ENCODE assay signal across 8 cellular contexts in the genomic region with DNA sequence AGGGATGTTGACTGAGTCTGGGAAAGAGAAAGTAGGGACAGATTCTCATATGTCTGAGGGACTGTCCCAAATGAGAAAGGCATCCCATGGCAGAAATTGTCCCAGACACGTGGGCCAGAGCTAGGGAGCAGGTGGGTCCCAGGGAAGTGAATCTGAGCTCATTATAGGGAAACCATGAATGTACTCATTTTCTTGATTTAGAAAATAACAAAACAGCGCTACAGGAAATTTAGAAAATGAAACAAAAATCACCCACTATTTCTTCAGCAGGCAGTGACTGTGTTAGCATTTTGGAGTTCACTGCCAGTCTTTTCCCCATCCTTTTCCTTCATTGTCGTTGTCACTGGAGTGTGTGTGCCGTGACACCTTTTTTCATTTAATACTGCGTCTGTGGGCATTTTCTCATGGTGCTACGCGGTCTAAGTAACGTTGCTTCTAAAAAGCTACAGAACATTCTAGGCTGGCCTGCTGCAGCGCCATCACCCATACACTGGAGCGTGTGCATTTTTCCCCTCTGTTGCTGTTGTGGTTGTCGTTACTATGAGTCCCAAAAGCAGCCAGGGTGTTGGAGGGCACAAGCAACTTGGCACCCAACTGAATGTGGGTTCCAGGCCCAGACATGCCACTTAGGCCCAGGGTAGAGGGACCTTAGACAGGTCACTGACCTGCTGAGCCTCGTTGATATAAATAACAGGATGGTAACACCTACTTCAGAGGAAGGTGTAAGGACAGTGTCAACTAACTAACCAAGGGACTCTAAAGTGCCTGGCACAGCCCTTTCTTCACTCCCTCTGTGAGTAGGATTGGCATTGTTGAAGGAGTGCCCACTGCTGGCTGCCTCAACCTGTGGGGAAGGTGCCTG. TPM values are rescaled to one million over a fixed set of nuclear protein-coding genes. Genes with fewer than 3 reads are reported as not detected.
A peak's percentile ranks its signal among the peaks of the same experiment; 100 is the strongest.
DNase-seq lines count a peak whose midpoint lies in the region; ATAC-seq and TF ChIP-seq lines count a peak whose summit lies in the region.
"Had no signal": no experiment of that assay in that cellular context is flagged by ENCODE, and none has a peak within 500 bp of the region (broad histone marks: within the 10 kb centered on the region; RNA-seq: fewer than 3 reads in every experiment).

No MANE protein-coding gene starts in this region.

- no peaks in the 10 kb centered on the region for H3K27me3 Mint-ChIP-seq in T-helper 2 cell treated with Interferon-gamma antibody and Interleukin-4, amounts not matched to agents 5 μg/mL and 100 μg/mL, for 36 hours (ENCODE audit: low read depth)

- peak; percentile 19 for DNase-seq in T-helper 2 cell treated with Interferon-gamma antibody and Interleukin-4, amounts not matched to agents 5 μg/mL and 100 μg/mL, for 36 hours (ENCODE audit: low spot score)
- no peak for DNase-seq in heart right ventricle
- DNase-seq in stimulated activated effector memory CD8-positive, alpha-beta T cell treated with anti-CD3 and anti-CD28 coated beads, Interleukin-12 subunit alpha, Interleukin-12 subunit beta, amount 100 ng/mL, for 72 hours (ENCODE audit: low spot score in 2 of 2): peak in 1 of 2 donors; percentile 59
- DNase-seq in DMS 273 (lab: John Stamatoyannopoulos, UW; ENCODE audit: unreplicated experiment): no peak
- no peak for DNase-seq in stimulated activated CD4-positive, alpha-beta T cell treated with anti-CD3 and anti-CD28 coated beads, Interleukin-1b, Interleukin-23, amount 100 ng/mL, for 48 hours
- DNase-seq: NCI-H2171 had no signal

- H3K4me3 Mint-ChIP-seq in T-helper 2 cell treated with Interferon-gamma antibody and Interleukin-4, amounts not matched to agents 5 μg/mL and 100 μg/mL, for 36 hours: peak overlapping the region; percentile 88
- peak overlapping the region; percentile 96 for H3K4me3 Mint-ChIP-seq in stimulated activated effector memory CD8-positive, alpha-beta T cell treated with anti-CD3 and anti-CD28 coated beads, Interleukin-12 subunit alpha, Interleukin-12 subunit beta, amount 100 ng/mL, for 72 hours

- peak overlapping the region in 4 of 10 donors; percentile 74 to 93 (median 81) for H3K4me3 ChIP-seq in heart right ventricle

- ATAC-seq in heart right ventricle: peak in 3 of 8 donors; percentile 5 to 23 (median 6)
- no peak for ATAC-seq in stimulated activated effector memory CD8-positive, alpha-beta T cell treated with anti-CD3 and anti-CD28 coated beads, Interleukin-12 subunit alpha, Interleukin-12 subunit beta, amount 100 ng/mL, for 72 hours
- no peak for ATAC-seq in GM18520 (IDR thresholded peaks at IDR 0.05; ENCODE audit: unreplicated experiment)

- no peak for TF ChIP-seq CTCF in heart right ventricle (IDR thresholded peaks at IDR 0.05)

- no peaks in the 10 kb centered on the region for H3K27me3 ChIP-seq in heart right ventricle

- WGBS in heart right ventricle, 2 donors: 63 to 67% methylated on average over 12 of the region's 12 CpGs

- H3K36me3 Mint-ChIP-seq in T-helper 2 cell treated with Interferon-gamma antibody and Interleukin-4, amounts not matched to agents 5 μg/mL and 100 μg/mL, for 36 hours (ENCODE audit: low read depth): peaks cover 67% of the 10 kb centered on the region
- peaks cover 84% of the 10 kb centered on the region for H3K36me3 Mint-ChIP-seq in stimulated activated effector memory CD8-positive, alpha-beta T cell treated with anti-CD3 and anti-CD28 coated beads, Interleukin-12 subunit alpha, Interleukin-12 subunit beta, amount 100 ng/mL, for 72 hours

- H3K4me1 ChIP-seq in heart right ventricle: peaks cover 61 to 93% (median 89%) of the 10 kb centered on the region in 9 donors

- intact Hi-C loops in heart right ventricle (cut with DNase I): loop anchor here in 5 of 10 donors (5.0 to 10.0 kb wide), 4 partner anchors 57 to 420 kb away; a partner anchor contains a TSS

- TF ChIP-seq POLR2A in GM19099 (IDR thresholded peaks at IDR 0.05; ENCODE audit: extremely low read depth, insufficient read length, low read depth): peak; percentile 44

- H3K36me3 ChIP-seq in heart right ventricle: peaks cover 0 to 5% (median 0%) of the 10 kb centered on the region in 9 donors

- H3K27ac ChIP-seq in heart right ventricle: peak overlapping the region in 9 of 10 donors; percentile 87 to 98 (median 93)

- peaks cover 56% of the 10 kb centered on the region for H3K4me1 Mint-ChIP-seq in T-helper 2 cell treated with Interferon-gamma antibody and Interleukin-4, amounts not matched to agents 5 μg/mL and 100 μg/mL, for 36 hours (ENCODE audit: low read depth)
- peaks cover 83% of the 10 kb centered on the region for H3K4me1 Mint-ChIP-seq in stimulated activated effector memory CD8-positive, alpha-beta T cell treated with anti-CD3 and anti-CD28 coated beads, Interleukin-12 subunit alpha, Interleukin-12 subunit beta, amount 100 ng/mL, for 72 hours

- H3K9me3 ChIP-seq in heart right ventricle: no peaks in the 10 kb centered on the region

- peak overlapping the region; percentile 98 for H3K27ac Mint-ChIP-seq in T-helper 2 cell treated with Interferon-gamma antibody and Interleukin-4, amounts not matched to agents 5 μg/mL and 100 μg/mL, for 36 hours
- H3K27ac Mint-ChIP-seq in stimulated activated effector memory CD8-positive, alpha-beta T cell treated with anti-CD3 and anti-CD28 coated beads, Interleukin-12 subunit alpha, Interleukin-12 subunit beta, amount 100 ng/mL, for 72 hours: peak overlapping the region; percentile 96

- H3K9me3 Mint-ChIP-seq in T-helper 2 cell treated with Interferon-gamma antibody and Interleukin-4, amounts not matched to agents 5 μg/mL and 100 μg/mL, for 36 hours: no peaks in the 10 kb centered on the region
- no peaks in the 10 kb centered on the region for H3K9me3 Mint-ChIP-seq in stimulated activated effector memory CD8-positive, alpha-beta T cell treated with anti-CD3 and anti-CD28 coated beads, Interleukin-12 subunit alpha, Interleukin-12 subunit beta, amount 100 ng/mL, for 72 hours

RNA-seq across cellular contexts. Expression of a gene that starts 3.2 kb away (rescaled TPM):
- total RNA-seq in heart right ventricle: 10 to 100 TPM; 20.3 to 48.6 (median 24.8) TPM
- polyA plus RNA-seq in heart right ventricle: 10 to 100 TPM; 19.7 to 35.2 TPM

RNA-seq across cellular contexts. Expression of a gene that starts 27.6 kb away (rescaled TPM):
- 10 to 100 TPM in 4 of 10 donors, 1 to 10 TPM in 6; 6.3 to 47.4 (median 9.0) TPM for total RNA-seq in heart right ventricle
- polyA plus RNA-seq in heart right ventricle: 10 to 100 TPM in 1 of 2 donors, under 1 TPM in 1; 0.03 to 18.4 TPM

RNA-seq across cellular contexts. Expression of a gene that starts 36.4 kb away (rescaled TPM):
- total RNA-seq in heart right ventricle: under 1 TPM in 1 of 10 donors, not detected in 9; 0.11 TPM
- not detected for polyA plus RNA-seq in heart right ventricle

RNA-seq across cellular contexts. Expression of a gene that starts 41.3 kb away (rescaled TPM):
- total RNA-seq in heart right ventricle: 1 to 10 TPM in 7 of 10 donors, under 1 TPM in 2, not detected in 1; 0.64 to 6.1 (median 1.3) TPM
- polyA plus RNA-seq in heart right ventricle: 10 to 100 TPM in 1 of 2 donors, under 1 TPM in 1; 0.04 to 14.6 TPM

RNA-seq across cellular contexts. Expression of a gene that starts 57.9 kb away (rescaled TPM):
- 10 to 100 TPM; 21.3 to 44.0 (median 24.7) TPM for total RNA-seq in heart right ventricle
- 10 to 100 TPM; 22.5 to 56.3 TPM for polyA plus RNA-seq in heart right ventricle
